In the genomic region with DNA sequence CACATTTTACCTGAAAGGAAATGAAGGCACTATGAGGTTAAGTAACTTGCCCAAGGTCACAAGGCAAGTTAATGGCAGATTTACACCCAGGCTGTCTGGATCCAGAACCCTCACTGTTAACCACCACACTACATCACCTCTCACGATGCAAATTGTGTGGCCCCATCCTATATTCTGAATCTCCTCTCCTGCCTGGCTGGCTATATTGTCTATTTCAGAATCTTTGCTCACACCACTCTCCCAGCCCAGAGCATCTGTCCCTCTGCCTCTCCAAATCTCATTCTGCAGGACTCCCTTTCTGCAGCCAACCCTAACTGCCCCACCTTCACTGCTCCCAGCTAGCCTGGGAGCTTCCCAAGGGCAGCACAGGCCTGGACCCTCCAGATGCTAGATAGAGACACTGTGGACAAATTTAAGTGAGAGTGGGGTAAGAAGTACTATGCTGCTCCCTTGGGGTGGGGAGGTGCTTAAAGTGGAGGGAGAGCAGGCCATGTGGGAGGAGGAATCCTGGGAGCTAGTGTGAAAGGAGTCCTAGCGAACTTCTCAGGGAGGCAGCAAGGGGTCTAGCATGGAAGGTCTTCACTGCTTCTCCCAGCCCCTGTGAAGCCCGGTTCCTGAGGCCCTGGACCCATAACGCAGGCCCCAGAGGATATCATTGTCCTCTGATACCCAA, we compare ENCODE assay signal across 8 cellular contexts. TPM values are rescaled to one million over a fixed set of nuclear protein-coding genes. Genes with fewer than 3 reads are reported as not detected.
DNase-seq lines count a peak whose midpoint lies in the region; ATAC-seq, FAIRE-seq and TF ChIP-seq lines count a peak whose summit lies in the region.

No MANE protein-coding gene starts in this region.

- intact Hi-C loops in breast epithelium (cut with DNase I; ENCODE audit: low total_unique reads), result no loop called here
- intact Hi-C loops in HepG2 (cut with micrococcal nuclease; ENCODE audit: unreplicated experiment), result loop anchor here (1.0 to 2.0 kb wide), 2 partner anchors 9 to 17 kb away; no protein-coding TSS in a partner anchor

- H3K9me2 ChIP-seq in MM.1S (replicated peaks; ENCODE audit: insufficient read depth, low read length), result no peaks in the 10 kb centered on the region

- TF ChIP-seq EP300 in HepG2 (IDR thresholded peaks at IDR 0.05; ENCODE audit: low read depth in 2 of 2, low read length in 2 of 2), result no peak
- no peak for TF ChIP-seq EP300 in HepG2 (CRISPR knock-in tag; IDR thresholded peaks at IDR 0.05; ENCODE audit: borderline replicate concordance)
- no peak for TF ChIP-seq EP300 in upper lobe of left lung (IDR thresholded peaks at IDR 0.05)

- H3K4me3 ChIP-seq in MM.1S (ENCODE audit: low read length) (peak overlapping the region; percentile 97), breast epithelium (peak overlapping the region; percentile 72 to 97 (median 94)), HepG2 (replicated peaks in 1 of 3; ENCODE audit: insufficient read depth in 1 of 3, low read depth in 2 of 3, low read length in 3 of 3) (peak overlapping the region; percentile 74 to 92 (median 91)), upper lobe of left lung (peak overlapping the region; percentile 74 to 94 (median 86))

- BruUV-seq in HepG2 (replicated peaks; lab: Mats Ljungman, UMichigan), result no TSS peak

- no peak for TF ChIP-seq CTCF in MM.1S (IDR thresholded peaks at IDR 0.05; ENCODE audit: low read length)
- TF ChIP-seq CTCF in breast epithelium (IDR thresholded peaks at IDR 0.05), result no peak
- no peak for TF ChIP-seq CTCF in HepG2 (CRISPR knock-in tag; IDR thresholded peaks at IDR 0.05)
- TF ChIP-seq CTCF in upper lobe of left lung (IDR thresholded peaks at IDR 0.05), result no peak

- peak overlapping the region; percentile 79 for H3K4me2 ChIP-seq in MM.1S (ENCODE audit: low read depth, low read length)
- H3K4me2 ChIP-seq in HepG2 (ENCODE audit: low read depth, low read length), result peak overlapping the region; percentile 76

- H2AFZ ChIP-seq in MM.1S (ENCODE audit: low read length) (peak overlapping the region; percentile 93), HepG2 (ENCODE audit: low read length) (no peak overlapping the region)

- ATAC-seq in HepG2 (peak; percentile 6), upper lobe of left lung (ENCODE audit: low FRiP score in 2 of 2) (no peak), HG02938 (IDR thresholded peaks at IDR 0.05; ENCODE audit: unreplicated experiment) (no peak)

- POLR2A ChIA-PET in HepG2 (lab: Yijun Ruan, JAX), result interaction anchor here (1.1 to 6.8 kb wide), 10 partner anchors 10 to 210 kb away, joined by 3 to 135 read pairs (median 8); partner anchors contain the start of genes C10orf95, FBXL15, NFKB2 and SUFU

- H3K9me3 ChIP-seq in ES-I3 (ENCODE audit: control insufficient read depth, insufficient read depth, low read length), result no peaks in the 10 kb centered on the region
- H3K9me3 ChIP-seq in MM.1S (replicated peaks; ENCODE audit: insufficient read depth, low read length), result no peaks in the 10 kb centered on the region
- H3K9me3 ChIP-seq in breast epithelium, result no peaks in the 10 kb centered on the region
- H3K9me3 ChIP-seq in HepG2 (ENCODE audit: low read length), result no peaks in the 10 kb centered on the region
- no peaks in the 10 kb centered on the region for H3K9me3 ChIP-seq in upper lobe of left lung

- H3K27ac ChIP-seq in MM.1S (ENCODE audit: low read length) (peak overlapping the region; percentile 15; the same call in 1 of the 2 replicates), breast epithelium (peak overlapping the region; percentile 87 to 91), HepG2 (ENCODE audit: extremely low read length, insufficient read depth, low read length) (peak overlapping the region; percentile 62), upper lobe of left lung (peak overlapping the region; percentile 68 to 94 (median 88))

- TF ChIP-seq RAD21 in HepG2 (CRISPR knock-in tag; IDR thresholded peaks at IDR 0.05), result no peak

- H3K79me2 ChIP-seq in MM.1S (ENCODE audit: low read length) (peaks cover 16% of the 10 kb centered on the region), HepG2 (ENCODE audit: insufficient read depth, low read length) (peaks cover 5% of the 10 kb centered on the region)

- no peaks in the 10 kb centered on the region for H4K20me1 ChIP-seq in MM.1S (ENCODE audit: insufficient read depth, low read length)
- H4K20me1 ChIP-seq in HepG2 (ENCODE audit: insufficient read depth, low read length), result no peaks in the 10 kb centered on the region

- CTCF ChIA-PET in HepG2 (lab: Yijun Ruan, JAX; ENCODE audit: low intra/inter-chr PET ratio, low total read pairs), result no interaction called here

- WGBS in HepG2 (ENCODE audit: low lambda C conversion rate), result 14% methylated on average over 4 of the region's 4 CpGs
- 22 to 24% methylated on average over 3 to 4 of the region's 4 CpGs for WGBS in upper lobe of left lung, 2 donors

- H3K27me3 ChIP-seq in MM.1S (replicated peaks; ENCODE audit: insufficient read depth, low read length), result peaks cover 19% of the 10 kb centered on the region
- no peaks in the 10 kb centered on the region for H3K27me3 ChIP-seq in breast epithelium
- H3K27me3 ChIP-seq in HepG2 (ENCODE audit: control insufficient read depth in 1 of 2, insufficient read depth in 2 of 2, low read length in 2 of 2), result no peaks in the 10 kb centered on the region; a peak in 1 of 5 replicates
- H3K27me3 ChIP-seq in upper lobe of left lung, result no peaks in the 10 kb centered on the region

- in situ Hi-C loops in HepG2 (cut with HindIII; ENCODE audit: extremely low pct_ligation_motif_present, low pct_unique_long_range_greater_than_20kb), result no loop called here

- TF ChIP-seq POLR2A in breast epithelium (IDR thresholded peaks at IDR 0.05), result no peak
- no peak for TF ChIP-seq POLR2A in HepG2 (IDR thresholded peaks at IDR 0.05; ENCODE audit: insufficient read depth in 1 of 2, low read depth in 2 of 2, low read length in 2 of 2)
- no peak for TF ChIP-seq POLR2A in upper lobe of left lung (IDR thresholded peaks at IDR 0.05)

- peak overlapping the region; percentile 88 for H3K9ac ChIP-seq in ES-I3 (ENCODE audit: low read depth, low read length)
- H3K9ac ChIP-seq in MM.1S (ENCODE audit: low read length), result peak overlapping the region; percentile 86
- peak overlapping the region; percentile 85 for H3K9ac ChIP-seq in HepG2 (ENCODE audit: insufficient read depth, low read depth, low read length)

- FAIRE-seq in HepG2 (lab: Jason Lieb, UNC) (no peak), RCC 7860 (lab: Jason Lieb, UNC) (no peak)

- DNase-seq in MM.1S (peak; percentile 24), breast epithelium (ENCODE audit: low spot score in 2 of 2) (no peak), HepG2 (ENCODE audit: low spot score) (no peak), upper lobe of left lung (no peak), DMS79 treated with DMSO at 0.1 percent for 48 hours (lab: John Stamatoyannopoulos, UW) (no peak), RCC 7860 (ENCODE audit: low spot score) (no peak)

- peaks cover 10% of the 10 kb centered on the region; the same call in 1 of the 2 replicates for H3F3A ChIP-seq in MM.1S (ENCODE audit: insufficient read depth, low read length)

- H3K36me3 ChIP-seq in ES-I3 (ENCODE audit: insufficient read depth, low read length) (no peaks in the 10 kb centered on the region), MM.1S (replicated peaks; ENCODE audit: insufficient read depth, low read length) (no peaks in the 10 kb centered on the region), breast epithelium (no peaks in the 10 kb centered on the region), HepG2 (replicated peaks in 1 of 2; ENCODE audit: control insufficient read depth in 1 of 2, insufficient read depth in 2 of 2, low read length in 2 of 2) (no peaks in the 10 kb centered on the region), upper lobe of left lung (no peaks in the 10 kb centered on the region)

- H3K4me1 ChIP-seq in ES-I3 (ENCODE audit: insufficient read depth, low read length), result peaks cover 24% of the 10 kb centered on the region
- peaks cover 11% of the 10 kb centered on the region; the same call in 1 of the 2 replicates for H3K4me1 ChIP-seq in MM.1S (ENCODE audit: low read length)
- peaks cover 6% of the 10 kb centered on the region in 2 donors for H3K4me1 ChIP-seq in breast epithelium
- H3K4me1 ChIP-seq in HepG2 (ENCODE audit: insufficient read depth, low read length), result peaks cover 32% of the 10 kb centered on the region
- H3K4me1 ChIP-seq in upper lobe of left lung, result peaks cover 22 to 43% (median 41%) of the 10 kb centered on the region in 4 donors

RNA-seq across cellular contexts. Expression of gene CUEDC2, which starts 0.8 kb away (rescaled TPM):
- 10 to 100 TPM; 49.8 to 54.4 (median 50.3) TPM for total RNA-seq in breast epithelium
- total RNA-seq in HepG2 (2016; rRNA removed; fragmentation: Illumina TruSeq; extraction: Trizol), result 13.0 and 13.1 TPM in 2 replicates
- total RNA-seq in HepG2 (2016; cell fraction: cytosol; rRNA removed; fragmentation: Illumina TruSeq; extraction: Trizol; ENCODE audit: low read depth), result 4.3 and 6.6 TPM in 2 replicates
- 11.4 and 14.7 TPM in 2 replicates for total RNA-seq in HepG2 (2016; cell fraction: insoluble cytoplasmic fraction; rRNA removed; fragmentation: Illumina TruSeq; extraction: Trizol)
- 8.6 and 10.3 TPM in 2 replicates for total RNA-seq in HepG2 (2016; cell fraction: membrane; rRNA removed; fragmentation: Illumina TruSeq; extraction: Trizol)
- total RNA-seq in HepG2 (2016; cell fraction: nucleus; rRNA removed; fragmentation: Illumina TruSeq; extraction: Trizol), result 7.0 and 9.7 TPM in 2 replicates
- polyA plus RNA-seq in HepG2 (2011; rRNA removed), result 18.4 and 19.3 TPM in 2 replicates
- 31.2 and 40.8 TPM in 2 replicates for polyA plus RNA-seq in HepG2 (2011; cell fraction: cytosol; rRNA removed)
- 47.1 and 47.2 TPM in 2 replicates for polyA plus RNA-seq in HepG2 (2011; cell fraction: nucleus; rRNA removed)
- 17.2 and 18.2 TPM in 2 replicates for polyA plus RNA-seq in HepG2 (2012)
- polyA plus RNA-seq in HepG2 (2016; cell fraction: cytosol; fragmentation: Illumina TruSeq; extraction: Trizol; ENCODE audit: low read depth), result 8.4 and 10.7 TPM in 2 replicates
- 13.0 and 17.2 TPM in 2 replicates for polyA plus RNA-seq in HepG2 (2016; cell fraction: insoluble cytoplasmic fraction; fragmentation: Illumina TruSeq; extraction: Trizol; ENCODE audit: low read depth)
- 10.6 and 12.1 TPM in 2 replicates for polyA plus RNA-seq in HepG2 (2016; cell fraction: membrane; fragmentation: Illumina TruSeq; extraction: Trizol; ENCODE audit: low read depth)
- 20.9 and 24.8 TPM in 2 replicates for polyA plus RNA-seq in HepG2 (2016; cell fraction: nucleus; fragmentation: Illumina TruSeq; extraction: Trizol; ENCODE audit: insufficient read depth, low read depth)
- polyA minus RNA-seq in HepG2 (2011; rRNA and poly(A)+ RNA removed; ENCODE audit: low replicate concordance), result 14.5 and 32.9 TPM in 2 replicates
- 6.2 and 7.1 TPM in 2 replicates for polyA minus RNA-seq in HepG2 (2011; cell fraction: cytosol; rRNA and poly(A)+ RNA removed)
- polyA minus RNA-seq in HepG2 (2011; cell fraction: nucleus; rRNA and poly(A)+ RNA removed), result 8.6 and 9.1 TPM in 2 replicates
- 10 to 100 TPM; 33.1 to 67.1 (median 46.5) TPM for total RNA-seq in upper lobe of left lung

RNA-seq across cellular contexts. Expression of gene FBXL15, which starts 11.0 kb away (rescaled TPM):
- 10 to 100 TPM; 16.8 to 24.8 (median 21.0) TPM for total RNA-seq in breast epithelium
- 8.3 and 8.6 TPM in 2 replicates for total RNA-seq in HepG2 (2016; rRNA removed; fragmentation: Illumina TruSeq; extraction: Trizol)
- 3.2 and 3.3 TPM in 2 replicates for total RNA-seq in HepG2 (2016; cell fraction: cytosol; rRNA removed; fragmentation: Illumina TruSeq; extraction: Trizol; ENCODE audit: low read depth)
- total RNA-seq in HepG2 (2016; cell fraction: insoluble cytoplasmic fraction; rRNA removed; fragmentation: Illumina TruSeq; extraction: Trizol), result 7.7 and 8.0 TPM in 2 replicates
- total RNA-seq in HepG2 (2016; cell fraction: membrane; rRNA removed; fragmentation: Illumina TruSeq; extraction: Trizol), result 5.6 and 6.1 TPM in 2 replicates
- 3.3 and 3.6 TPM in 2 replicates for total RNA-seq in HepG2 (2016; cell fraction: nucleus; rRNA removed; fragmentation: Illumina TruSeq; extraction: Trizol)
- 4.3 and 6.4 TPM in 2 replicates for polyA plus RNA-seq in HepG2 (2011; rRNA removed)
- polyA plus RNA-seq in HepG2 (2011; cell fraction: cytosol; rRNA removed), result 6.2 and 12.2 TPM in 2 replicates
- polyA plus RNA-seq in HepG2 (2011; cell fraction: nucleus; rRNA removed), result 30.9 and 35.5 TPM in 2 replicates
- polyA plus RNA-seq in HepG2 (2012), result 4.1 and 4.3 TPM in 2 replicates
- polyA plus RNA-seq in HepG2 (2016; cell fraction: cytosol; fragmentation: Illumina TruSeq; extraction: Trizol; ENCODE audit: low read depth), result 2.7 and 3.5 TPM in 2 replicates
- polyA plus RNA-seq in HepG2 (2016; cell fraction: insoluble cytoplasmic fraction; fragmentation: Illumina TruSeq; extraction: Trizol; ENCODE audit: low read depth), result 6.9 and 8.6 TPM in 2 replicates
- 4.3 and 4.4 TPM in 2 replicates for polyA plus RNA-seq in HepG2 (2016; cell fraction: membrane; fragmentation: Illumina TruSeq; extraction: Trizol; ENCODE audit: low read depth)
- 9.7 TPM in 2 replicates for polyA plus RNA-seq in HepG2 (2016; cell fraction: nucleus; fragmentation: Illumina TruSeq; extraction: Trizol; ENCODE audit: insufficient read depth, low read depth)
- 3.8 and 4.9 TPM in 2 replicates for polyA minus RNA-seq in HepG2 (2011; rRNA and poly(A)+ RNA removed; ENCODE audit: low replicate concordance)
- polyA minus RNA-seq in HepG2 (2011; cell fraction: cytosol; rRNA and poly(A)+ RNA removed), result 2.8 and 4.0 TPM in 2 replicates
- polyA minus RNA-seq in HepG2 (2011; cell fraction: nucleus; rRNA and poly(A)+ RNA removed), result 3.0 and 3.4 TPM in 2 replicates
- total RNA-seq in upper lobe of left lung, result 10 to 100 TPM; 18.5 to 70.2 (median 26.8) TPM

RNA-seq across cellular contexts. Expression of gene PSD, which starts 13.0 kb away (rescaled TPM):
- total RNA-seq in breast epithelium (10 to 100 TPM in 1 of 3 donors, 1 to 10 TPM in 1, under 1 TPM in 1; 0.96 to 13.4 (median 6.3) TPM), HepG2 (2016; rRNA removed; fragmentation: Illumina TruSeq; extraction: Trizol) (0.11 and 0.35 TPM in 2 replicates), upper lobe of left lung (10 to 100 TPM in 2 of 6 donors, 1 to 10 TPM in 4; 1.1 to 28.3 (median 3.5) TPM)
- total RNA-seq in HepG2 (2016; cell fraction: cytosol; rRNA removed; fragmentation: Illumina TruSeq; extraction: Trizol; ENCODE audit: low read depth), result 0.18 TPM in 1 of 2 replicates, not detected in the other
- total RNA-seq in HepG2 (2016; cell fraction: insoluble cytoplasmic fraction; rRNA removed; fragmentation: Illumina TruSeq; extraction: Trizol), result 0.21 and 0.65 TPM in 2 replicates
- total RNA-seq in HepG2 (2016; cell fraction: membrane; rRNA removed; fragmentation: Illumina TruSeq; extraction: Trizol), result 0.34 and 0.62 TPM in 2 replicates
- 0.34 and 0.75 TPM in 2 replicates for total RNA-seq in HepG2 (2016; cell fraction: nucleus; rRNA removed; fragmentation: Illumina TruSeq; extraction: Trizol)
- 0.58 and 0.59 TPM in 2 replicates for polyA plus RNA-seq in HepG2 (2011; rRNA removed)
- polyA plus RNA-seq in HepG2 (2011; cell fraction: cytosol; rRNA removed), result 0.10 and 0.36 TPM in 2 replicates
- polyA plus RNA-seq in HepG2 (2011; cell fraction: nucleus; rRNA removed), result 3.4 and 4.7 TPM in 2 replicates
- polyA plus RNA-seq in HepG2 (2012), result 1.1 and 1.5 TPM in 2 replicates
- polyA plus RNA-seq in HepG2 (2016; cell fraction: cytosol; fragmentation: Illumina TruSeq; extraction: Trizol; ENCODE audit: low read depth), result 0.15 and 0.31 TPM in 2 replicates
- 0.29 and 0.33 TPM in 2 replicates for polyA plus RNA-seq in HepG2 (2016; cell fraction: insoluble cytoplasmic fraction; fragmentation: Illumina TruSeq; extraction: Trizol; ENCODE audit: low read depth)
- 0.44 and 0.48 TPM in 2 replicates for polyA plus RNA-seq in HepG2 (2016; cell fraction: membrane; fragmentation: Illumina TruSeq; extraction: Trizol; ENCODE audit: low read depth)
- polyA plus RNA-seq in HepG2 (2016; cell fraction: nucleus; fragmentation: Illumina TruSeq; extraction: Trizol; ENCODE audit: insufficient read depth, low read depth), result 0.94 and 0.97 TPM in 2 replicates
- polyA minus RNA-seq in HepG2 (2011; rRNA and poly(A)+ RNA removed; ENCODE audit: low replicate concordance), result 0.47 and 0.96 TPM in 2 replicates
- 0.44 TPM in 1 of 2 replicates, not detected in the other for polyA minus RNA-seq in HepG2 (2011; cell fraction: cytosol; rRNA and poly(A)+ RNA removed)
- 0.87 and 1.2 TPM in 2 replicates for polyA minus RNA-seq in HepG2 (2011; cell fraction: nucleus; rRNA and poly(A)+ RNA removed)

RNA-seq across cellular contexts. Expression of gene C10orf95, which starts 19.8 kb away (rescaled TPM):
- total RNA-seq in breast epithelium (under 1 TPM in 2 of 3 donors, not detected in 1; 0.33 to 0.59 TPM), HepG2 (2016; rRNA removed; fragmentation: Illumina TruSeq; extraction: Trizol) (0.07 TPM in 1 of 2 replicates, not detected in the other), upper lobe of left lung (10 to 100 TPM in 5 of 6 donors, 1 to 10 TPM in 1; 5.9 to 27.5 (median 15.1) TPM)
- 0.40 TPM in 1 of 2 replicates, not detected in the other for total RNA-seq in HepG2 (2016; cell fraction: cytosol; rRNA removed; fragmentation: Illumina TruSeq; extraction: Trizol; ENCODE audit: low read depth)
- not detected in 2 replicates for total RNA-seq in HepG2 (2016; cell fraction: insoluble cytoplasmic fraction; rRNA removed; fragmentation: Illumina TruSeq; extraction: Trizol)
- total RNA-seq in HepG2 (2016; cell fraction: membrane; rRNA removed; fragmentation: Illumina TruSeq; extraction: Trizol), result 0.28 TPM in 1 of 2 replicates, not detected in the other
- not detected in 2 replicates for total RNA-seq in HepG2 (2016; cell fraction: nucleus; rRNA removed; fragmentation: Illumina TruSeq; extraction: Trizol)
- 0.05 TPM in 2 replicates for polyA plus RNA-seq in HepG2 (2011; rRNA removed)
- polyA plus RNA-seq in HepG2 (2011; cell fraction: cytosol; rRNA removed), result 0.12 and 0.17 TPM in 2 replicates
- polyA plus RNA-seq in HepG2 (2011; cell fraction: nucleus; rRNA removed), result 0.19 TPM in 1 of 2 replicates, not detected in the other
- 1.3 TPM in 2 replicates for polyA plus RNA-seq in HepG2 (2012)
- polyA plus RNA-seq in HepG2 (2016; cell fraction: cytosol; fragmentation: Illumina TruSeq; extraction: Trizol; ENCODE audit: low read depth), result 0.15 and 0.16 TPM in 2 replicates
- polyA plus RNA-seq in HepG2 (2016; cell fraction: insoluble cytoplasmic fraction; fragmentation: Illumina TruSeq; extraction: Trizol; ENCODE audit: low read depth), result 0.26 TPM in 1 of 2 replicates, not detected in the other
- polyA plus RNA-seq in HepG2 (2016; cell fraction: membrane; fragmentation: Illumina TruSeq; extraction: Trizol; ENCODE audit: low read depth), result 0.19 TPM in 1 of 2 replicates, not detected in the other
- not detected in 2 replicates for polyA plus RNA-seq in HepG2 (2016; cell fraction: nucleus; fragmentation: Illumina TruSeq; extraction: Trizol; ENCODE audit: insufficient read depth, low read depth)
- polyA minus RNA-seq in HepG2 (2011; rRNA and poly(A)+ RNA removed; ENCODE audit: low replicate concordance), result 0.32 and 1.9 TPM in 2 replicates
- not detected in 2 replicates for polyA minus RNA-seq in HepG2 (2011; cell fraction: cytosol; rRNA and poly(A)+ RNA removed)
- polyA minus RNA-seq in HepG2 (2011; cell fraction: nucleus; rRNA and poly(A)+ RNA removed), result 0.39 TPM in 1 of 2 replicates, not detected in the other

RNA-seq across cellular contexts. Expression of gene NFKB2, which starts 36.1 kb away (rescaled TPM):
- total RNA-seq in breast epithelium (10 to 100 TPM; 11.0 to 21.0 (median 18.9) TPM), HepG2 (2016; rRNA removed; fragmentation: Illumina TruSeq; extraction: Trizol) (7.7 and 8.2 TPM in 2 replicates), upper lobe of left lung (10 to 100 TPM; 31.2 to 67.6 (median 41.2) TPM)
- 2.2 and 3.1 TPM in 2 replicates for total RNA-seq in HepG2 (2016; cell fraction: cytosol; rRNA removed; fragmentation: Illumina TruSeq; extraction: Trizol; ENCODE audit: low read depth)
- total RNA-seq in HepG2 (2016; cell fraction: insoluble cytoplasmic fraction; rRNA removed; fragmentation: Illumina TruSeq; extraction: Trizol), result 6.6 and 8.7 TPM in 2 replicates
- total RNA-seq in HepG2 (2016; cell fraction: membrane; rRNA removed; fragmentation: Illumina TruSeq; extraction: Trizol), result 4.0 and 5.5 TPM in 2 replicates
- total RNA-seq in HepG2 (2016; cell fraction: nucleus; rRNA removed; fragmentation: Illumina TruSeq; extraction: Trizol), result 7.7 and 7.8 TPM in 2 replicates
- 12.5 and 15.5 TPM in 2 replicates for polyA plus RNA-seq in HepG2 (2011; rRNA removed)
- polyA plus RNA-seq in HepG2 (2011; cell fraction: cytosol; rRNA removed), result 8.4 and 11.7 TPM in 2 replicates
- 56.1 and 62.0 TPM in 2 replicates for polyA plus RNA-seq in HepG2 (2011; cell fraction: nucleus; rRNA removed)
- polyA plus RNA-seq in HepG2 (2012), result 8.9 and 9.6 TPM in 2 replicates
- 1.4 and 1.6 TPM in 2 replicates for polyA plus RNA-seq in HepG2 (2016; cell fraction: cytosol; fragmentation: Illumina TruSeq; extraction: Trizol; ENCODE audit: low read depth)
- polyA plus RNA-seq in HepG2 (2016; cell fraction: insoluble cytoplasmic fraction; fragmentation: Illumina TruSeq; extraction: Trizol; ENCODE audit: low read depth), result 6.6 and 9.1 TPM in 2 replicates
- polyA plus RNA-seq in HepG2 (2016; cell fraction: membrane; fragmentation: Illumina TruSeq; extraction: Trizol; ENCODE audit: low read depth), result 2.4 and 2.8 TPM in 2 replicates
- 20.9 and 25.8 TPM in 2 replicates for polyA plus RNA-seq in HepG2 (2016; cell fraction: nucleus; fragmentation: Illumina TruSeq; extraction: Trizol; ENCODE audit: insufficient read depth, low read depth)
- polyA minus RNA-seq in HepG2 (2011; rRNA and poly(A)+ RNA removed; ENCODE audit: low replicate concordance), result 14.9 and 16.9 TPM in 2 replicates
- polyA minus RNA-seq in HepG2 (2011; cell fraction: cytosol; rRNA and poly(A)+ RNA removed), result 10.5 and 12.6 TPM in 2 replicates
- 9.5 and 12.2 TPM in 2 replicates for polyA minus RNA-seq in HepG2 (2011; cell fraction: nucleus; rRNA and poly(A)+ RNA removed)

Comparison
In these comparisons a context has a peak if more than half of its experiments do, and no peak if none do; other contexts are left out.
1. H3K27ac ChIP-seq: peak in every context shown above with its lines; median percentile 89 in breast epithelium; 88 in upper lobe of left lung; 62 in HepG2; 15 in MM.1S.